14 cellular contexts compared by ENCODE assay signal in genomic region chr5:180423598-180423997, GRCh38.
"Had no signal": no experiment of that assay in that cellular context is flagged by ENCODE, and none has a peak within 500 bp of the region (broad histone marks: within the 10 kb centered on the region; RNA-seq: fewer than 3 reads in every experiment).

No MANE protein-coding gene starts in this region.

- H3K36me3 Mint-ChIP-seq: activated naive CD8-positive, alpha-beta T cell had no signal

- DNase-seq: activated CD4-positive, alpha-beta T cell treated with anti-CD3 and anti-CD28 coated beads, Interleukin-2, amount 50 U/mL, for 48 hours; activated gamma-delta T cell treated with Interleukin-2 at 50 U/mL for 16 hours; activated T-cell treated with anti-CD3 and anti-CD28 coated beads for 4 hours; foreskin fibroblast; kidney; psoas muscle; right cardiac atrium; stimulated activated naive CD8-positive, alpha-beta T cell treated with anti-CD3 and anti-CD28 coated beads, Interleukin-15, Interleukin-2, amounts not matched to agents 100 U/mL and 50 U/mL, for 24 hours; substantia nigra; T-helper 2 cell; WERI-Rb-1 had no signal

- ATAC-seq: left lobe of liver; psoas muscle; right cardiac atrium; stimulated activated naive CD8-positive, alpha-beta T cell treated with anti-CD3 and anti-CD28 coated beads, Interleukin-15, Interleukin-2, amounts not matched to agents 100 U/mL and 50 U/mL, for 24 hours had no signal

- H3K9me3 Mint-ChIP-seq: activated T-helper 1 cell treated with anti-CD3 and anti-CD28 coated beads, Interleukin-12 subunit alpha, Interleukin-12 subunit beta, Interleukin-2, Interleukin-4 antibody, amounts not matched to agents 30 ng/mL and 10 ng/mL and 1 ng/mL, durations not matched to agents 14 hours and 24 hours and 36 hours had no signal

- H3K27ac Mint-ChIP-seq: activated naive CD8-positive, alpha-beta T cell; activated T-helper 1 cell treated with anti-CD3 and anti-CD28 coated beads, Interleukin-12 subunit alpha, Interleukin-12 subunit beta, Interleukin-2, Interleukin-4 antibody, amounts not matched to agents 30 ng/mL and 10 ng/mL and 1 ng/mL, durations not matched to agents 14 hours and 24 hours and 36 hours had no signal

- H3K4me3 Mint-ChIP-seq: activated naive CD8-positive, alpha-beta T cell; activated T-helper 1 cell treated with anti-CD3 and anti-CD28 coated beads, Interleukin-12 subunit alpha, Interleukin-12 subunit beta, Interleukin-2, Interleukin-4 antibody, amounts not matched to agents 30 ng/mL and 10 ng/mL and 1 ng/mL, durations not matched to agents 14 hours and 24 hours and 36 hours had no signal

- H3K27me3 Mint-ChIP-seq: activated naive CD8-positive, alpha-beta T cell had no signal
